ENCODE assay signal across 15 cellular contexts in genomic region chr7:102008535-102009262, GRCh38.
A peak's percentile ranks its signal among the peaks of the same experiment; 100 is the strongest.
DNase-seq lines count a peak whose midpoint lies in the region; ATAC-seq and TF ChIP-seq lines count a peak whose summit lies in the region.
"Had no signal": no experiment of that assay in that cellular context is flagged by ENCODE, and none has a peak within 500 bp of the region (broad histone marks: within the 10 kb centered on the region; RNA-seq: fewer than 3 reads in every experiment).

No MANE protein-coding gene starts in this region.

- H3K36me3 Mint-ChIP-seq in chondrocyte (ENCODE audit: low read depth) (no peaks in the 10 kb centered on the region), neural crest cell (ENCODE audit: low read depth) (no peaks in the 10 kb centered on the region)

- H3K4me3 Mint-ChIP-seq in chondrocyte (ENCODE audit: unreplicated experiment), result no peak overlapping the region
- H3K4me3 Mint-ChIP-seq in neural crest cell, result no peak overlapping the region
- H3K4me3 Mint-ChIP-seq: activated CD4-positive, alpha-beta T cell treated with anti-CD3 and anti-CD28 coated beads for 36 hours; CD4-positive, CD25-positive, alpha-beta regulatory T cell had no signal

- no peak overlapping the region for H3K4me3 ChIP-seq in effector memory CD4-positive, alpha-beta T cell (ENCODE audit: insufficient read depth, low read depth, low read length, poor library complexity, severe bottlenecking)

- no peaks in the 10 kb centered on the region for H3K9me3 Mint-ChIP-seq in chondrocyte (ENCODE audit: low read depth)
- H3K9me3 Mint-ChIP-seq in neural crest cell, result no peaks in the 10 kb centered on the region

- TF ChIP-seq CTCF in chondrocyte (IDR thresholded peaks at IDR 0.05), result no peak
- no peak for TF ChIP-seq CTCF in neural crest cell (conservative IDR thresholded peaks at IDR 0.05)

- ATAC-seq in GM21447 (IDR thresholded peaks at IDR 0.05; ENCODE audit: unreplicated experiment) (no peak), HG02840 (IDR thresholded peaks at IDR 0.05; ENCODE audit: low FRiP score, unreplicated experiment) (no peak)
- ATAC-seq: activated CD4-positive, alpha-beta T cell treated with anti-CD3 and anti-CD28 coated beads for 36 hours had no signal

- 0 out of 2 replicates have a peak, but pooled peaks cover 1% of the 10 kb centered on the region for H3K36me3 ChIP-seq in KOPT-K1 (ENCODE audit: insufficient read depth, low read length)
- H3K36me3 ChIP-seq in effector memory CD4-positive, alpha-beta T cell (ENCODE audit: control insufficient read depth, insufficient read depth, low read length), result no peaks in the 10 kb centered on the region

- no peaks in the 10 kb centered on the region for H3K27me3 Mint-ChIP-seq in chondrocyte (ENCODE audit: low read depth)
- no peaks in the 10 kb centered on the region for H3K27me3 Mint-ChIP-seq in neural crest cell (ENCODE audit: low read depth)
- H3K27me3 Mint-ChIP-seq: activated CD4-positive, alpha-beta T cell treated with anti-CD3 and anti-CD28 coated beads for 36 hours; CD4-positive, CD25-positive, alpha-beta regulatory T cell had no signal

- H3K27ac ChIP-seq in KOPT-K1 (ENCODE audit: low read depth, low read length, poor library complexity, severe bottlenecking), result peak overlapping the region; percentile 23
- H3K27ac ChIP-seq in effector memory CD4-positive, alpha-beta T cell (ENCODE audit: insufficient read depth, low read length, poor library complexity, severe bottlenecking), result no peak overlapping the region
- H3K27ac ChIP-seq: neutrophil had no signal

- H3K27me3 ChIP-seq in effector memory CD4-positive, alpha-beta T cell (replicated peaks; ENCODE audit: control insufficient read depth, insufficient read depth, low read length, poor library complexity, severe bottlenecking), result no peaks in the 10 kb centered on the region
- H3K27me3 ChIP-seq: neutrophil had no signal

- H3K27ac Mint-ChIP-seq in chondrocyte (ENCODE audit: unreplicated experiment) (peak overlapping the region; percentile 87), neural crest cell (ENCODE audit: unreplicated experiment) (peak overlapping the region; percentile 8)
- H3K27ac Mint-ChIP-seq: activated CD4-positive, alpha-beta T cell treated with anti-CD3 and anti-CD28 coated beads for 36 hours; CD4-positive, CD25-positive, alpha-beta regulatory T cell had no signal

- DNase-seq in COLO668 (lab: John Stamatoyannopoulos, UW; ENCODE audit: unreplicated experiment), result peak; percentile 57
- no peak for DNase-seq in chondrocyte (ENCODE audit: low spot score)
- no peak for DNase-seq in neural crest cell (ENCODE audit: low read depth, low spot score)
- DNase-seq in effector memory CD4-positive, alpha-beta T cell, result no peak
- DNase-seq in anterior cingulate cortex (lab: John Stamatoyannopoulos, UW), result no peak
- DNase-seq: activated CD4-positive, alpha-beta T cell treated with anti-CD3 and anti-CD28 coated beads for 36 hours; CD4-positive, CD25-positive, alpha-beta regulatory T cell; GOT3; islet precursor cell; NCI-H82; SW 1271 had no signal

- peaks cover 49% of the 10 kb centered on the region for H3K4me1 Mint-ChIP-seq in chondrocyte (ENCODE audit: low read depth)
- peaks cover 26% of the 10 kb centered on the region for H3K4me1 Mint-ChIP-seq in neural crest cell
- H3K4me1 Mint-ChIP-seq: activated CD4-positive, alpha-beta T cell treated with anti-CD3 and anti-CD28 coated beads for 36 hours had no signal

- H3K9me3 ChIP-seq in KOPT-K1 (ENCODE audit: insufficient read depth, low read length, poor library complexity, severe bottlenecking), result no peaks in the 10 kb centered on the region
- H3K9me3 ChIP-seq in effector memory CD4-positive, alpha-beta T cell (ENCODE audit: control insufficient read depth, low read length), result no peaks in the 10 kb centered on the region
- H3K9me3 ChIP-seq: neutrophil had no signal

- no peaks in the 10 kb centered on the region for H3K4me1 ChIP-seq in effector memory CD4-positive, alpha-beta T cell (ENCODE audit: control insufficient read depth, insufficient read depth, low read length, poor library complexity, severe bottlenecking)
